In genomic region chr15:81296673-81297072, GRCh38 we compare ENCODE assay signal across 8 cellular contexts. TPM values are rescaled to one million over a fixed set of nuclear protein-coding genes. Genes with fewer than 3 reads are reported as not detected.
DNase-seq lines count a peak whose midpoint lies in the region; ATAC-seq and TF ChIP-seq lines count a peak whose summit lies in the region.

No MANE protein-coding gene starts in this region.

- H3K36me3 ChIP-seq in DND-41 (ENCODE audit: insufficient read depth, low read length): peaks cover 25% of the 10 kb centered on the region
- no peaks in the 10 kb centered on the region for H3K36me3 ChIP-seq in KMS-11 (ENCODE audit: insufficient read depth)
- H3K36me3 ChIP-seq in gastroesophageal sphincter: peaks cover 0 to 50% of the 10 kb centered on the region in 2 donors

- H3K9ac ChIP-seq in DND-41 (ENCODE audit: low read depth, low read length) (peak overlapping the region; percentile 78), KMS-11 (peak overlapping the region; percentile 33; the same call in 1 of the 2 replicates)

- no peaks in the 10 kb centered on the region for H4K20me1 ChIP-seq in DND-41 (ENCODE audit: insufficient read depth, low read length)
- no peaks in the 10 kb centered on the region for H4K20me1 ChIP-seq in KMS-11 (ENCODE audit: insufficient read depth)

- H3K4me1 Mint-ChIP-seq in activated CD8-positive, alpha-beta T cell treated with anti-CD3 and anti-CD28 coated beads for 36 hours (ENCODE audit: low read depth): peaks cover 51% of the 10 kb centered on the region
- H3K4me1 Mint-ChIP-seq in glutamatergic neuron (ENCODE audit: low read depth, unreplicated experiment): no peaks in the 10 kb centered on the region

- H3K4me3 ChIP-seq in DND-41 (ENCODE audit: low read depth in 1 of 2, low read length in 2 of 2): peak overlapping the region; percentile 29 to 67; a peak in 3 of 4 replicates
- no peak overlapping the region for H3K4me3 ChIP-seq in KMS-11 (IDR thresholded peaks at IDR 0.05; ENCODE audit: insufficient read depth, low read depth, low read length)
- peak overlapping the region in 1 of 2 donors; percentile 34 for H3K4me3 ChIP-seq in gastroesophageal sphincter

- H3K27me3 ChIP-seq in DND-41 (ENCODE audit: insufficient read depth, low read length, poor library complexity) (no peaks in the 10 kb centered on the region), KMS-11 (ENCODE audit: insufficient read depth, low read depth) (no peaks in the 10 kb centered on the region), gastroesophageal sphincter (no peaks in the 10 kb centered on the region)

- H3K27ac Mint-ChIP-seq in activated CD8-positive, alpha-beta T cell treated with anti-CD3 and anti-CD28 coated beads for 36 hours: peak overlapping the region; percentile 98
- H3K27ac Mint-ChIP-seq in glutamatergic neuron (ENCODE audit: unreplicated experiment): no peak overlapping the region

- ATAC-seq in DND-41 (ENCODE audit: insufficient read depth, low read depth): peak; percentile 78
- ATAC-seq in GM21447 (IDR thresholded peaks at IDR 0.05; ENCODE audit: unreplicated experiment): peak; percentile 40
- peak; percentile 49 for ATAC-seq in activated CD8-positive, alpha-beta T cell treated with anti-CD3 and anti-CD28 coated beads for 36 hours
- ATAC-seq in gastroesophageal sphincter: peak; percentile 32

- TF ChIP-seq CTCF in DND-41 (IDR thresholded peaks at IDR 0.05; ENCODE audit: borderline replicate concordance, extremely low read depth, low read length, poor library complexity, severe bottlenecking) (peak; percentile 21), KMS-11 (conservative IDR thresholded peaks at IDR 0.05; ENCODE audit: low read depth, low read length) (no peak), gastroesophageal sphincter (IDR thresholded peaks at IDR 0.05) (no peak), glutamatergic neuron (IDR thresholded peaks at IDR 0.05; ENCODE audit: partially characterized antibody, unreplicated experiment) (no peak)
- no peak for TF ChIP-seq CTCF in activated CD8-positive, alpha-beta T cell treated with anti-CD3 and anti-CD28 coated beads for 36 hours (IDR thresholded peaks at IDR 0.05)

- 48 to 80% methylated on average over 3 to 8 of the region's 11 CpGs for WGBS in gastroesophageal sphincter (ENCODE audit: low coverage in 1 of 2), 2 donors

- H3K9me3 ChIP-seq in DND-41 (ENCODE audit: insufficient read depth, low read length, severe bottlenecking): no peaks in the 10 kb centered on the region
- H3K9me3 ChIP-seq in gastroesophageal sphincter: no peaks in the 10 kb centered on the region

- peak overlapping the region; percentile 98 for H3K4me3 Mint-ChIP-seq in activated CD8-positive, alpha-beta T cell treated with anti-CD3 and anti-CD28 coated beads for 36 hours
- H3K4me3 Mint-ChIP-seq in glutamatergic neuron (ENCODE audit: unreplicated experiment): no peak overlapping the region

- peaks cover 67% of the 10 kb centered on the region for H3K36me3 Mint-ChIP-seq in activated CD8-positive, alpha-beta T cell treated with anti-CD3 and anti-CD28 coated beads for 36 hours (ENCODE audit: low read depth)
- no peaks in the 10 kb centered on the region for H3K36me3 Mint-ChIP-seq in glutamatergic neuron (ENCODE audit: unreplicated experiment)

- TF ChIP-seq EP300 in gastroesophageal sphincter (IDR thresholded peaks at IDR 0.05): no peak

- H2AFZ ChIP-seq in DND-41 (ENCODE audit: low read depth, low read length): peak overlapping the region; percentile 63
- H2AFZ ChIP-seq in KMS-11 (ENCODE audit: low read depth): peak overlapping the region; percentile 47

- H3K9me3 Mint-ChIP-seq in activated CD8-positive, alpha-beta T cell treated with anti-CD3 and anti-CD28 coated beads for 36 hours: no peaks in the 10 kb centered on the region
- peaks cover 4% of the 10 kb centered on the region for H3K9me3 Mint-ChIP-seq in glutamatergic neuron (ENCODE audit: unreplicated experiment)

- DNase-seq in DND-41 (peak; percentile 86), DMS79 (lab: John Stamatoyannopoulos, UW) (no peak), glutamatergic neuron (no peak)
- DNase-seq in activated CD8-positive, alpha-beta T cell treated with anti-CD3 and anti-CD28 coated beads for 36 hours: peak; percentile 89
- peak; percentile 52 to 64 for DNase-seq in stimulated activated CD4-positive, alpha-beta T cell treated with anti-CD3 and anti-CD28 coated beads, Interleukin-4, amount 100 ng/mL, for 4 hours

- POLR2A ChIA-PET in activated CD8-positive, alpha-beta T cell treated with anti-CD3 and anti-CD28 coated beads for 36 hours (lab: Charles Lee): interaction anchor here (0.8 to 6.6 kb wide), 6 partner anchors 10 to 295 kb away, joined by 3 to 37 read pairs (median 4); no protein-coding TSS in a partner anchor

- H3K79me2 ChIP-seq in DND-41 (ENCODE audit: insufficient read depth, low read length): peaks cover 74% of the 10 kb centered on the region
- no peaks in the 10 kb centered on the region for H3K79me2 ChIP-seq in KMS-11 (ENCODE audit: insufficient read depth, low read depth)

- H3K4me2 ChIP-seq in DND-41 (ENCODE audit: insufficient read depth, low read length) (peak overlapping the region; percentile 76), KMS-11 (peak overlapping the region; percentile 57)

- peaks cover 99% of the 10 kb centered on the region for H3K4me1 ChIP-seq in DND-41 (ENCODE audit: insufficient read depth, low read length)
- H3K4me1 ChIP-seq in KMS-11 (ENCODE audit: low read depth, poor library complexity, severe bottlenecking): peaks cover 98% of the 10 kb centered on the region
- peaks cover 0 to 27% (median 3%) of the 10 kb centered on the region in 3 donors for H3K4me1 ChIP-seq in gastroesophageal sphincter

- intact Hi-C loops in activated CD8-positive, alpha-beta T cell treated with anti-CD3 and anti-CD28 coated beads for 36 hours (cut with micrococcal nuclease): loop anchor here (10.0 kb wide), 2 partner anchors 302 to 1238 kb away; no protein-coding TSS in a partner anchor

- CTCF ChIA-PET in activated CD8-positive, alpha-beta T cell treated with anti-CD3 and anti-CD28 coated beads for 36 hours (lab: Charles Lee): interaction anchor here (0.7 to 7.7 kb wide), 4 partner anchors 10 to 30 kb away, joined by 3 to 90 read pairs (median 10); no protein-coding TSS in a partner anchor

- peak in 1 of 2 donors; percentile 31 for TF ChIP-seq POLR2A in gastroesophageal sphincter (IDR thresholded peaks at IDR 0.05)

- H3K27me3 Mint-ChIP-seq in activated CD8-positive, alpha-beta T cell treated with anti-CD3 and anti-CD28 coated beads for 36 hours: no peaks in the 10 kb centered on the region
- peaks cover 3% of the 10 kb centered on the region for H3K27me3 Mint-ChIP-seq in glutamatergic neuron (ENCODE audit: unreplicated experiment)

- H3K27ac ChIP-seq in DND-41 (ENCODE audit: low read length) (peak overlapping the region; percentile 99), KMS-11 (peak overlapping the region; percentile 76), gastroesophageal sphincter (peak overlapping the region in 3 of 4 donors; percentile 36 to 64 (median 51))

RNA-seq across cellular contexts. Expression of gene STARD5, which starts 27.3 kb away (rescaled TPM):
- 1 to 10 TPM; 6.7 to 6.9 TPM for total RNA-seq in activated CD8-positive, alpha-beta T cell treated with anti-CD3 and anti-CD28 coated beads for 36 hours
- total RNA-seq in gastroesophageal sphincter (1 to 10 TPM; 1.3 to 6.7 (median 4.1) TPM), glutamatergic neuron (ENCODE audit: unreplicated experiment) (3.1 TPM)

Comparison
In these comparisons a context has a peak if more than half of its experiments do, and no peak if none do; other contexts are left out.
1. DNase-seq: peak in DND-41 (single experiment), activated CD8-positive, alpha-beta T cell treated with anti-CD3 and anti-CD28 coated beads for 36 hours (single experiment) and stimulated activated CD4-positive, alpha-beta T cell treated with anti-CD3 and anti-CD28 coated beads, Interleukin-4, amount 100 ng/mL, for 4 hours (2 of 2); none in DMS79 (single experiment) and glutamatergic neuron (single experiment).
2. Peak in every context shown above with its lines, with median percentiles within 50 percentile points of each other: ATAC-seq and H3K27ac ChIP-seq.